7 cellular contexts compared by ENCODE assay signal in the genomic region with DNA sequence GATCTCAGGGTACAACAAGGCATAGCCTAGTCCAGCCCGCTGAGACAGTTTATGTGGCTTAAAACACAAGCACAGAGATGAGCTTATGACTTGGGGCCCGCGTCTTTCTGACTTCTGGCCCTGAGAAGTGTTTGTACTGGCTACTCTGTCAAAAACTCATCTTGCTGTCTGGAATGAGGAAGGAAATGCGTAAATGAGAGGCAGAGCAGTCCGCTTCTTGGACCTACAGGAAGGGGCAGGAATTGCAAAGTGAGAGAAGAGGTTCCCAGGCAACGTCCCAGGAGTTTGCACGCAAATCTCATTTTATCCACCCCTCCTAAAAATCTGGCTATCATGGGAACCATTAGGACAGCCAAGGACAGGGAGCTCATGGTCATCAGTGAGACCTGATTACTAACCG. TPM values are rescaled to one million over a fixed set of nuclear protein-coding genes. Genes with fewer than 3 reads are reported as not detected.
DNase-seq lines count a peak whose midpoint lies in the region; ATAC-seq, FAIRE-seq and TF ChIP-seq lines count a peak whose summit lies in the region.

No MANE protein-coding gene starts in this region.

- H3K27me3 ChIP-seq in body of pancreas (no peaks in the 10 kb centered on the region), left lung (no peaks in the 10 kb centered on the region), thyroid gland (no peaks in the 10 kb centered on the region)

- peak in 2 of 3 donors; percentile 49 to 60 for TF ChIP-seq POLR2A in body of pancreas (IDR thresholded peaks at IDR 0.05)
- TF ChIP-seq POLR2A in thyroid gland (IDR thresholded peaks at IDR 0.05): no peak

- no peaks in the 10 kb centered on the region for H3K36me3 ChIP-seq in body of pancreas (replicated peaks in 1 of 2; ENCODE audit: insufficient read depth in 1 of 2, low read depth in 2 of 2)
- peaks cover 0 to 4% of the 10 kb centered on the region in 2 donors for H3K36me3 ChIP-seq in left lung
- H3K36me3 ChIP-seq in thyroid gland: no peaks in the 10 kb centered on the region

- H3K9me3 ChIP-seq in body of pancreas: no peaks in the 10 kb centered on the region
- no peaks in the 10 kb centered on the region for H3K9me3 ChIP-seq in left lung
- H3K9me3 ChIP-seq in thyroid gland: no peaks in the 10 kb centered on the region

- no peak for FAIRE-seq in D721Med (lab: Jason Lieb, UNC)

- intact Hi-C loops in body of pancreas (cut with DNase I) (no loop called here), left lung (cut with DNase I) (no loop called here), thyroid gland (cut with DNase I) (loop anchor here (10.0 kb wide), 1 partner anchor 45 kb away; no protein-coding TSS in a partner anchor)

- TF ChIP-seq CTCF in body of pancreas (IDR thresholded peaks at IDR 0.05) (peak in 4 of 7 experiments; percentile 42 to 53 (median 46)), left lung (IDR thresholded peaks at IDR 0.05) (peak; percentile 30 to 44), thyroid gland (IDR thresholded peaks at IDR 0.05) (peak in 1 of 6 experiments; percentile 4), D721Med (IDR thresholded peaks at IDR 0.05; ENCODE audit: insufficient read depth, missing control alignments) (no peak)

- H3K4me3 ChIP-seq in body of pancreas (no peak overlapping the region), left lung (no peak overlapping the region), thyroid gland (replicated peaks in 1 of 3) (no peak overlapping the region)

- WGBS in body of pancreas, 2 donors: 19 to 21% methylated on average over 8 of the region's 8 CpGs
- WGBS in thyroid gland, 2 donors: 60 to 66% methylated on average over 8 of the region's 8 CpGs

- H3K4me1 ChIP-seq in body of pancreas: peaks cover 97% of the 10 kb centered on the region
- peaks cover 52 to 97% of the 10 kb centered on the region in 2 donors for H3K4me1 ChIP-seq in left lung
- H3K4me1 ChIP-seq in thyroid gland: peaks cover 74 to 85% of the 10 kb centered on the region in 2 donors

- DNase-seq in Kasumi-1 (lab: John Stamatoyannopoulos, UW): peak; percentile 94
- DNase-seq in body of pancreas: peak in 3 of 4 donors; percentile 47 to 73 (median 48)
- peak in 1 of 2 donors; percentile 67 for DNase-seq in left lung
- peak in 1 of 2 donors; percentile 14 for DNase-seq in thyroid gland
- DNase-seq in D721Med (ENCODE audit: insufficient read length, low spot score): no peak

- H3K27ac ChIP-seq in body of pancreas (peak overlapping the region; percentile 70 to 100 (median 100)), left lung (peak overlapping the region; percentile 71 to 97), thyroid gland (peak overlapping the region; percentile 41 to 80 (median 50))

- ATAC-seq in body of pancreas: no peak
- peak; percentile 15 for ATAC-seq in left lung
- ATAC-seq in HG03439 (IDR thresholded peaks at IDR 0.05; ENCODE audit: unreplicated experiment): no peak
- ATAC-seq in HG03520 (IDR thresholded peaks at IDR 0.05; ENCODE audit: unreplicated experiment): no peak

RNA-seq across cellular contexts. Expression of a gene that starts 5.5 kb away (rescaled TPM):
- total RNA-seq in body of pancreas (10 to 100 TPM; 68.2 to 71.9 TPM), left lung (100 to 1,000 TPM; 281 to 298 TPM), thyroid gland (100 to 1,000 TPM in 1 of 4 donors, 10 to 100 TPM in 3; 77.5 to 106 (median 90.8) TPM)

Comparison
In these comparisons a context has a peak if more than half of its experiments do, and no peak if none do; other contexts are left out.
1. POLR2A ChIP-seq: peak in body of pancreas (2 of 3); none in thyroid gland (0 of 2).
2. Peak in every context shown above with its lines, with median percentiles within 50 percentile points of each other: H3K27ac ChIP-seq.